Comparison of ENCODE assay signal across 22 cellular contexts in the genomic region with DNA sequence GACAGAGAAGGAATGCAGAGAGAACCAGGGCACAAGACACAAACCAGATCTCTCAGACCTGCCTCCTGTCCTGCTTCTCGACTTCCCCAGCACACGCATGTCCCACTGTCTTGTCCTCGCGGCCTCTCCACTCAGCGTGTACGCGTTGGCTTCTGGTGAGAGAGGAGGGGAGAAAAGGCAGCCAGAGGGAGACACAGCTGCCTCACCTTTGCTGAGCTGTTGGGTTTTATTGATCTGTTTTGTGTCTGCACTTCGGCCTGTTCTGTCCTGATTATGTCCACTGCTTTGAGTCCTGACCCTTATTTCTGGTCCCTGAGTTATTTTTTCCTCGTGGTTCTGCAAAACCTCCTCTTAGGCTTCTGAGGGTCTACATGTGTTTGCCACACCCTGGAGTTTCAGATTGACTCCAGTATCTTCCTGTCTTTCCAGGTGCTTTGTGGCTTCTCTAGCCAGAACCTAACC.
"Had no signal": no experiment of that assay in that cellular context is flagged by ENCODE, and none has a peak within 500 bp of the region (broad histone marks: within the 10 kb centered on the region; RNA-seq: fewer than 3 reads in every experiment).

No MANE protein-coding gene starts in this region.

- H3K4me3 ChIP-seq: adrenal gland, ascending aorta, sigmoid colon had no signal

- DNase-seq: activated CD4-positive, alpha-beta T cell treated with anti-CD3 and anti-CD28 coated beads for 1 hour; activated CD4-positive, alpha-beta T cell treated with anti-CD3 and anti-CD28 coated beads, Interleukin-2, amount 50 U/mL, for 1 hour; activated naive CD4-positive, alpha-beta T cell; activated T-cell treated with anti-CD3 and anti-CD28 coated beads, Interleukin-2, amount 50 U/mL, for 1 hour; adrenal gland; effector memory CD4-positive, alpha-beta T cell; glutamatergic neuron; hippocampal formation; occipital lobe; posterior cingulate gyrus; sigmoid colon; stimulated activated CD4-positive, alpha-beta T cell treated with anti-CD3 and anti-CD28 coated beads, Interleukin-4, amount 100 ng/mL, for 24 hours; stimulated activated naive CD4-positive, alpha-beta T cell treated with Interleukin-2 at 50 U/mL for 16 hours; T-cell had no signal

- H3K9me3 ChIP-seq: adrenal gland, ascending aorta, sigmoid colon had no signal

- ATAC-seq: T-cell had no signal

- H3K4me1 ChIP-seq: adrenal gland, ascending aorta, sigmoid colon had no signal

- H3K27ac Mint-ChIP-seq: activated naive CD8-positive, alpha-beta T cell; memory B cell; T-helper 2 cell treated with Interferon-gamma antibody and Interleukin-4, amounts not matched to agents 5 μg/mL and 100 μg/mL, for 36 hours had no signal

- FAIRE-seq: colon, frontal cortex, TTC549 had no signal

- H3K9me3 Mint-ChIP-seq: T-helper 2 cell treated with Interferon-gamma antibody and Interleukin-4, amounts not matched to agents 5 μg/mL and 100 μg/mL, for 36 hours had no signal

- H3K27me3 ChIP-seq: adrenal gland, ascending aorta, sigmoid colon had no signal

- H3K4me3 Mint-ChIP-seq: activated naive CD8-positive, alpha-beta T cell; central memory CD8-positive, alpha-beta T cell; memory B cell; T-cell; T-helper 2 cell treated with Interferon-gamma antibody and Interleukin-4, amounts not matched to agents 5 μg/mL and 100 μg/mL, for 36 hours had no signal

- H3K27ac ChIP-seq: adrenal gland, ascending aorta, sigmoid colon had no signal

- H3K36me3 ChIP-seq: adrenal gland, ascending aorta, sigmoid colon had no signal

- H3K36me3 Mint-ChIP-seq: activated naive CD8-positive, alpha-beta T cell; memory B cell; T-cell had no signal
